8 cellular contexts compared by ENCODE assay signal in the genomic region with DNA sequence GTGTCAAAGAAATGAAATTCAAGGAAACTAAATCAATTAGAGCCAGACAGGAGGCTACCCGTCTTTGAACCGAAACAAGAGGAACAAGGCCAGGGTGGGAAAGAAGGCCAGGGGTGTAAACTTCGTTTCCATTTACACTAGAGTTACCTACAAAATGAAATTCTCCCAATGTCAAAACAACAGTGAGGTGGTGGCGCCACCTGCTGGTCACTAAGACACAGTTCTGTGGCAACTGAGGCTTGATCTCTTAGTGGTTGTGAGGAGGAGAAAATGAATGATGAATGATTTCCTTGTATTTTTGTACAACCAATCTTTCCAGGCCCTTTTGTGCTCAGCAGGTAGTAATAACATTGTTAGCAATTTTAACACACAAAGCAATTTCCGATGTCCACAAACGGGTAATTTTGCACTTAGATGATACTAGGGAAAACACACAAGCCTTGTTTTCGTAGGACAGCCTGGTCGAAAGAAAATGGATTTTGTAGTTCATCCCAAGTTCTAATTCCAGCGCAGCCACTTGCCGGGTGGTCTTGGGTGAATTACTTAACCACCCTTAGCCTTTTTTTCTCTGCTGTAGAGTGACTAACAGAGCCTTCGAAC. TPM values are rescaled to one million over a fixed set of nuclear protein-coding genes. Genes with fewer than 3 reads are reported as not detected.
DNase-seq lines count a peak whose midpoint lies in the region; ATAC-seq and TF ChIP-seq lines count a peak whose summit lies in the region.

No MANE protein-coding gene starts in this region.

- TF ChIP-seq CTCF in GM12872 (IDR thresholded peaks at IDR 0.05; ENCODE audit: insufficient read depth, low read depth, low read length), result peak; percentile 77

- ATAC-seq in HG03439 (IDR thresholded peaks at IDR 0.05; ENCODE audit: unreplicated experiment), result peak; percentile 73

- peak; percentile 77 for DNase-seq in NCI-H748 treated with DMSO at 0.1 percent for 48 hours (lab: John Stamatoyannopoulos, UW)
- peak; percentile 72 to 76 for DNase-seq in activated CD4-positive, alpha-beta T cell treated with anti-CD3 and anti-CD28 coated beads, Interleukin-2, amount 50 U/mL, for 48 hours
- DNase-seq in effector CD4-positive, alpha-beta T cell, result peak; percentile 63
- DNase-seq in medulla oblongata (ENCODE audit: extremely low spot score), result peak; percentile 83
- DNase-seq in stimulated activated CD8-positive, alpha-beta memory T cell treated with anti-CD3 and anti-CD28 coated beads, Interleukin-15, amount 100 ng/mL, for 24 hours (ENCODE audit: low read depth), result peak; percentile 58
- no peak for DNase-seq in mesenteric fat pad (ENCODE audit: low spot score)

RNA-seq across cellular contexts. Expression of gene SOD1, which starts 54.8 kb away (rescaled TPM):
- total RNA-seq in mesenteric fat pad, result 258 TPM
